Comparison of ENCODE assay signal across 17 cellular contexts in genomic region chr17:28173071-28173561, GRCh38.
DNase-seq lines count a peak whose midpoint lies in the region; TF ChIP-seq lines count a peak whose summit lies in the region.
"Had no signal": no experiment of that assay in that cellular context is flagged by ENCODE, and none has a peak within 500 bp of the region (broad histone marks: within the 10 kb centered on the region; RNA-seq: fewer than 3 reads in every experiment).

No MANE protein-coding gene starts in this region.

- peaks cover 24% of the 10 kb centered on the region for H3K4me1 Mint-ChIP-seq in progenitor cell of endocrine pancreas (ENCODE audit: low read depth)
- H3K4me1 Mint-ChIP-seq: neural progenitor cell had no signal

- H3K27ac Mint-ChIP-seq in progenitor cell of endocrine pancreas, result peak overlapping the region; percentile 39
- H3K27ac Mint-ChIP-seq: dendritic cell treated with granulocyte-macrophage colony-stimulating factor and Interleukin-4, amounts not matched to agents 40 ng/mL and 50 ng/mL, for 4 days; neural progenitor cell had no signal

- DNase-seq in NCI-H1417 (lab: John Stamatoyannopoulos, UW) (peak in 2 of 3 experiments; percentile 21 to 59), NCI-H1417 treated with DMSO at 0.1 percent for 48 hours (lab: John Stamatoyannopoulos, UW) (no peak), NCI-H187 treated with DMSO at 0.1 percent for 48 hours (lab: John Stamatoyannopoulos, UW) (peak; percentile 24), erythroblast (lab: John Stamatoyannopoulos, UW) (peak; percentile 81 to 93), progenitor cell of endocrine pancreas (ENCODE audit: low spot score, unreplicated experiment) (no peak), HPDE6-E6E7 (ENCODE audit: extremely low spot score) (no peak), HK-2 (ENCODE audit: unreplicated experiment) (no peak), NCI-H446 (lab: John Stamatoyannopoulos, UW) (no peak)
- DNase-seq: 8988T; activated CD4-positive, CD25-positive, alpha-beta regulatory T cell; activated CD8-positive, alpha-beta memory T cell treated with anti-CD3 and anti-CD28 coated beads, Interleukin-2, amount 50 U/mL, for 48 hours; DMS 273 treated with DMSO at 0.1 percent for 48 hours; MV-4-11; NCI-H748 treated with DMSO at 0.1 percent for 48 hours; SHP77 treated with DMSO at 0.1 percent for 48 hours had no signal

- no peaks in the 10 kb centered on the region for H3K9me3 Mint-ChIP-seq in progenitor cell of endocrine pancreas (ENCODE audit: low read depth)
- H3K9me3 Mint-ChIP-seq: dendritic cell treated with granulocyte-macrophage colony-stimulating factor and Interleukin-4, amounts not matched to agents 40 ng/mL and 50 ng/mL, for 4 days; neural progenitor cell had no signal

- TF ChIP-seq CTCF in progenitor cell of endocrine pancreas (IDR thresholded peaks at IDR 0.05; ENCODE audit: unreplicated experiment), result no peak

- no peak for TF ChIP-seq POLR2A in erythroblast (IDR thresholded peaks at IDR 0.05; ENCODE audit: low read length)

- H3K27me3 Mint-ChIP-seq in progenitor cell of endocrine pancreas, result peaks cover 2% of the 10 kb centered on the region
- H3K27me3 Mint-ChIP-seq: dendritic cell treated with granulocyte-macrophage colony-stimulating factor and Interleukin-4, amounts not matched to agents 40 ng/mL and 50 ng/mL, for 4 days had no signal

- H3K4me3 Mint-ChIP-seq in progenitor cell of endocrine pancreas (ENCODE audit: low read depth), result no peak overlapping the region
- H3K4me3 Mint-ChIP-seq: dendritic cell treated with granulocyte-macrophage colony-stimulating factor and Interleukin-4, amounts not matched to agents 40 ng/mL and 50 ng/mL, for 4 days; neural progenitor cell had no signal

- peaks cover 20% of the 10 kb centered on the region for H3K36me3 Mint-ChIP-seq in progenitor cell of endocrine pancreas (ENCODE audit: insufficient read depth)

Comparison
In these comparisons a context has a peak if more than half of its experiments do, and no peak if none do; other contexts are left out.
1. DNase-seq: peak in NCI-H1417 (2 of 3), NCI-H187 treated with DMSO at 0.1 percent for 48 hours (single experiment) and erythroblast (2 of 2); none in NCI-H1417 treated with DMSO at 0.1 percent for 48 hours (single experiment), progenitor cell of endocrine pancreas (single experiment), HPDE6-E6E7 (single experiment), HK-2 (single experiment) and NCI-H446 (0 of 2).